In the genomic region with DNA sequence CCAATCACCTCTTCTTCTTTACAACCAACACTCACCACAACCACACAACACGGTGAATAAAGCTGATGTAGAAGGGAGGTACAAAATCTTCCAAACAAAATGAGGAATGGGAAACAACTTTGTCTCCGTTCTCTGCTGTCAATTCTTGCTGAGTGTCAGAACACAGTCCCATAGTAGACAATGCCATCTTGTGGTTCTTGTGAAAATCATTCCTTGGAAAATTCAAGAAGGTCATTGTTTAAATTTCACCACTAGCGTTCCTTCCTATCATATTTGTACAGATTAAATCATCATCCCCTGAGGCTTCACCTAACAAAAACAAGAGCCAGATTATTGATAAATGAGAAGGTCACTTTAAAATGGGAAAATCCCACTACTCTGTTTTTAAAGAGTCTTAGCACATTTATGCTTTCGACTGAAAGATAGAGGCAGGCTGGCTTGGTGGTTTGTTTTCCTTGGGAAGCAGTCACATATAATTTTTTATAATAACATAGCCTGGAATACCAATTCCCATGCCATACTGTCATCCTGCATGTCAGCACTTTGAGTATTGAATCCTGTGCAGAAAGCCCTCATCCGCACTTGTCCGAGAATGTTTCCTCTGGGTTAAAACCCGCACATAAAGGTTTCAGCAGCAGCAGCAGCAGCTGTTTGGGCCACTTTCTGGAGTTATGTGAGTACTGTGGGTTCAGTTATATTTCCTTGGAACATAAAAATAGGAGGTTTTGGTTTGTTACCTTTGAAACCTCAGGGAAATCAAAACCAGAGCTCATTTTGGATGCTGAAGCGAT, we compare ENCODE assay signal across 10 cellular contexts.
DNase-seq lines count a peak whose midpoint lies in the region; ATAC-seq and TF ChIP-seq lines count a peak whose summit lies in the region.
"Had no signal": no experiment of that assay in that cellular context is flagged by ENCODE, and none has a peak within 500 bp of the region (broad histone marks: within the 10 kb centered on the region; RNA-seq: fewer than 3 reads in every experiment).

No MANE protein-coding gene starts in this region.

- DNase-seq in left ventricle myocardium inferior (no peak), Right ventricle myocardium superior (no peak), foreskin keratinocyte (peak in 1 of 2 donors; percentile 9), posterior vena cava (ENCODE audit: low spot score) (no peak), NCI-H226 (no peak)
- DNase-seq: Peyer's patch, upper lobe of left lung had no signal

- ATAC-seq in Right ventricle myocardium superior (ENCODE audit: poor library complexity) (no peak), foreskin keratinocyte (no peak), GM21786 (IDR thresholded peaks at IDR 0.05; ENCODE audit: unreplicated experiment) (no peak), HG03565 (IDR thresholded peaks at IDR 0.05; ENCODE audit: unreplicated experiment) (no peak)

- H3K79me2 ChIP-seq in OCI-LY1 (ENCODE audit: insufficient read depth, low read length): no peaks in the 10 kb centered on the region

- TF ChIP-seq CTCF in left ventricle myocardium inferior (IDR thresholded peaks at IDR 0.05; ENCODE audit: borderline replicate concordance): peak; percentile 45
- peak; percentile 34; the same call in 1 of the 2 replicates for TF ChIP-seq CTCF in OCI-LY1 (IDR thresholded peaks at IDR 0.05; ENCODE audit: low read length)
- TF ChIP-seq CTCF in foreskin keratinocyte (conservative IDR thresholded peaks at IDR 0.05): peak; percentile 55

- intact Hi-C loops in left ventricle myocardium inferior (cut with micrococcal nuclease) (no loop called here), Right ventricle myocardium superior (cut with DNase I) (no loop called here), posterior vena cava (cut with DNase I) (no loop called here)

- no peak overlapping the region for H3K27ac ChIP-seq in left ventricle myocardium inferior (replicated peaks)
- no peak overlapping the region for H3K27ac ChIP-seq in OCI-LY1 (ENCODE audit: low read depth, low read length, poor library complexity, severe bottlenecking)
- H3K27ac ChIP-seq in foreskin keratinocyte: no peak overlapping the region
- H3K27ac ChIP-seq: Peyer's patch, upper lobe of left lung had no signal

- peaks cover 14% of the 10 kb centered on the region for H3K9me3 ChIP-seq in left ventricle myocardium inferior (replicated peaks)
- H3K9me3 ChIP-seq in OCI-LY1 (ENCODE audit: low read length): no peaks in the 10 kb centered on the region
- H3K9me3 ChIP-seq: Peyer's patch, upper lobe of left lung had no signal

- no peak overlapping the region for H3K9ac ChIP-seq in OCI-LY1 (ENCODE audit: low read length)

- no peak overlapping the region for H2AFZ ChIP-seq in OCI-LY1 (ENCODE audit: low read length)

- no peak overlapping the region for H3K4me2 ChIP-seq in OCI-LY1 (ENCODE audit: low read length)

- no peaks in the 10 kb centered on the region for H4K20me1 ChIP-seq in OCI-LY1 (ENCODE audit: insufficient read depth, low read length)

- H3K4me3 ChIP-seq in left ventricle myocardium inferior (no peak overlapping the region), OCI-LY1 (ENCODE audit: low read depth, low read length, poor library complexity, severe bottlenecking) (no peak overlapping the region)
- H3K4me3 ChIP-seq: Peyer's patch, upper lobe of left lung had no signal

- peaks cover 14% of the 10 kb centered on the region for H3K27me3 ChIP-seq in left ventricle myocardium inferior (ENCODE audit: low read depth)
- no peaks in the 10 kb centered on the region for H3K27me3 ChIP-seq in OCI-LY1 (ENCODE audit: insufficient read depth, low read length)
- no peaks in the 10 kb centered on the region for H3K27me3 ChIP-seq in foreskin keratinocyte
- H3K27me3 ChIP-seq: Peyer's patch, upper lobe of left lung had no signal

- H3K36me3 ChIP-seq in left ventricle myocardium inferior (no peaks in the 10 kb centered on the region), OCI-LY1 (ENCODE audit: insufficient read depth, low read length) (no peaks in the 10 kb centered on the region)
- H3K36me3 ChIP-seq: Peyer's patch, upper lobe of left lung had no signal

- H3K9me2 ChIP-seq in OCI-LY1 (ENCODE audit: low read depth, low read length): no peaks in the 10 kb centered on the region

- H3K4me1 ChIP-seq in left ventricle myocardium inferior (no peaks in the 10 kb centered on the region), OCI-LY1 (ENCODE audit: insufficient read depth, low read length, severe bottlenecking) (no peaks in the 10 kb centered on the region), foreskin keratinocyte (no peaks in the 10 kb centered on the region)
- H3K4me1 ChIP-seq: Peyer's patch, upper lobe of left lung had no signal

- H3F3A ChIP-seq in OCI-LY1 (ENCODE audit: insufficient read depth, low read length): no peaks in the 10 kb centered on the region
